13 cellular contexts compared by ENCODE assay signal in genomic region chr1:51504806-51505525, GRCh38. TPM values are rescaled to one million over a fixed set of nuclear protein-coding genes. Genes with fewer than 3 reads are reported as not detected.
A peak's percentile ranks its signal among the peaks of the same experiment; 100 is the strongest.
DNase-seq lines count a peak whose midpoint lies in the region; ATAC-seq, FAIRE-seq and TF ChIP-seq lines count a peak whose summit lies in the region.
"Had no signal": no experiment of that assay in that cellular context is flagged by ENCODE, and none has a peak within 500 bp of the region (broad histone marks: within the 10 kb centered on the region; RNA-seq: fewer than 3 reads in every experiment).

No MANE protein-coding gene starts in this region.

- H3K4me1 Mint-ChIP-seq in activated CD4-positive, alpha-beta T cell treated with anti-CD3 and anti-CD28 coated beads for 36 hours: peaks cover 63% of the 10 kb centered on the region

- H3K27ac ChIP-seq in HepG2 (ENCODE audit: extremely low read length, insufficient read depth, low read length): no peak overlapping the region
- H3K27ac ChIP-seq: VCaP had no signal

- in situ Hi-C loops in HepG2 (cut with HindIII; ENCODE audit: extremely low pct_ligation_motif_present, low pct_unique_long_range_greater_than_20kb): no loop called here

- POLR2A ChIA-PET in activated CD4-positive, alpha-beta T cell treated with anti-CD3 and anti-CD28 coated beads for 36 hours (lab: Charles Lee): interaction anchor here (0.7 kb wide), 2 partner anchors 54 to 226 kb away, joined by 3 to 4 read pairs; no protein-coding TSS in a partner anchor
- POLR2A ChIA-PET in HepG2 (lab: Yijun Ruan, JAX): no interaction called here

- peaks cover 24% of the 10 kb centered on the region for H3K36me3 Mint-ChIP-seq in activated CD4-positive, alpha-beta T cell treated with anti-CD3 and anti-CD28 coated beads for 36 hours (ENCODE audit: low read depth)

- no peak overlapping the region for H3K4me3 Mint-ChIP-seq in activated CD4-positive, alpha-beta T cell treated with anti-CD3 and anti-CD28 coated beads for 36 hours

- 84% methylated on average over 11 of the region's 11 CpGs for WGBS in HepG2 (ENCODE audit: low lambda C conversion rate)

- intact Hi-C loops in activated CD4-positive, alpha-beta T cell treated with anti-CD3 and anti-CD28 coated beads for 36 hours (cut with DNase I, micrococcal nuclease): loop anchor here in 1 of 2 experiments (2.0 kb wide), 1 partner anchor 14 kb away; the partner anchor contains the start of gene EPS15
- intact Hi-C loops in HepG2 (cut with micrococcal nuclease; ENCODE audit: unreplicated experiment): no loop called here

- no peak for TF ChIP-seq CTCF in HepG2 (CRISPR knock-in tag; IDR thresholded peaks at IDR 0.05)
- no peak for TF ChIP-seq CTCF in omental fat pad (IDR thresholded peaks at IDR 0.05)

- H3K4me3 ChIP-seq in HepG2 (replicated peaks in 1 of 3; ENCODE audit: insufficient read depth in 1 of 3, low read depth in 2 of 3, low read length in 3 of 3): no peak overlapping the region
- H3K4me3 ChIP-seq: tibial nerve had no signal

- DNase-seq in activated CD4-positive, alpha-beta T cell treated with anti-CD3 and anti-CD28 coated beads for 36 hours: peak; percentile 45
- DNase-seq in activated CD4-positive, alpha-beta T cell treated with anti-CD3 and anti-CD28 coated beads for 4 hours: no peak
- DNase-seq in HepG2 (ENCODE audit: low spot score) (peak; percentile 7), omental fat pad (ENCODE audit: low spot score) (no peak), EL (no peak)
- DNase-seq: foreskin fibroblast, GF-D8, NCI-H1048 had no signal

- H3K9me3 ChIP-seq in HepG2 (ENCODE audit: low read length): no peaks in the 10 kb centered on the region
- H3K9me3 ChIP-seq: tibial nerve had no signal

- FAIRE-seq in HepG2 (lab: Jason Lieb, UNC): no peak

- H3K27me3 Mint-ChIP-seq in activated CD4-positive, alpha-beta T cell treated with anti-CD3 and anti-CD28 coated beads for 36 hours: no peaks in the 10 kb centered on the region

- H3K4me2 ChIP-seq in HepG2 (ENCODE audit: low read depth, low read length): no peak overlapping the region

- no peak overlapping the region for H3K9ac ChIP-seq in HepG2 (ENCODE audit: insufficient read depth, low read depth, low read length)

- H3K36me3 ChIP-seq in HepG2 (replicated peaks in 1 of 2; ENCODE audit: control insufficient read depth in 1 of 2, insufficient read depth in 2 of 2, low read length in 2 of 2): 0 out of 5 replicates have a peak, but pooled peaks cover 2 to 3% of the 10 kb centered on the region in 2 experiments

- H3K79me2 ChIP-seq in HepG2 (ENCODE audit: insufficient read depth, low read length): peaks cover 51% of the 10 kb centered on the region

- no peaks in the 10 kb centered on the region for H3K27me3 ChIP-seq in HepG2 (ENCODE audit: control insufficient read depth in 1 of 2, insufficient read depth in 2 of 2, low read length in 2 of 2)
- H3K27me3 ChIP-seq: tibial nerve had no signal

- CTCF ChIA-PET in activated CD4-positive, alpha-beta T cell treated with anti-CD3 and anti-CD28 coated beads for 36 hours (lab: Charles Lee): interaction anchor here (0.7 to 1.2 kb wide), 3 partner anchors 13 to 29 kb away, joined by 3 to 4 read pairs (median 4); no protein-coding TSS in a partner anchor
- CTCF ChIA-PET in HepG2 (lab: Yijun Ruan, JAX; ENCODE audit: low intra/inter-chr PET ratio, low total read pairs): no interaction called here

- TF ChIP-seq EP300 in HepG2 (IDR thresholded peaks at IDR 0.05; ENCODE audit: low read depth in 2 of 2, low read length in 2 of 2) (no peak), HepG2 (CRISPR knock-in tag; IDR thresholded peaks at IDR 0.05; ENCODE audit: borderline replicate concordance) (no peak)

- no TSS peak for BruUV-seq in HepG2 (replicated peaks; lab: Mats Ljungman, UMichigan)

- no peak for TF ChIP-seq POLR2A in HepG2 (IDR thresholded peaks at IDR 0.05; ENCODE audit: insufficient read depth in 1 of 2, low read depth in 2 of 2, low read length in 2 of 2)

- no peak overlapping the region for H2AFZ ChIP-seq in HepG2 (ENCODE audit: low read length)

- H4K20me1 ChIP-seq in HepG2 (ENCODE audit: insufficient read depth, low read length): peaks cover under 1% of the 10 kb centered on the region

- peak; percentile 72 for ATAC-seq in activated CD4-positive, alpha-beta T cell treated with anti-CD3 and anti-CD28 coated beads for 36 hours
- ATAC-seq in GM21390 (IDR thresholded peaks at IDR 0.05; ENCODE audit: unreplicated experiment) (peak; percentile 32), HG03460 (IDR thresholded peaks at IDR 0.05; ENCODE audit: unreplicated experiment) (peak; percentile 49), HepG2 (no peak), omental fat pad (ENCODE audit: low FRiP score) (no peak), HG03095 (IDR thresholded peaks at IDR 0.05; ENCODE audit: unreplicated experiment) (no peak)

- H3K4me1 ChIP-seq in HepG2 (ENCODE audit: insufficient read depth, low read length): peaks cover 17% of the 10 kb centered on the region

- no peak for TF ChIP-seq RAD21 in HepG2 (CRISPR knock-in tag; IDR thresholded peaks at IDR 0.05)

- no peaks in the 10 kb centered on the region for H3K9me3 Mint-ChIP-seq in activated CD4-positive, alpha-beta T cell treated with anti-CD3 and anti-CD28 coated beads for 36 hours (ENCODE audit: low read depth)

- peak overlapping the region; percentile 4 for H3K27ac Mint-ChIP-seq in activated CD4-positive, alpha-beta T cell treated with anti-CD3 and anti-CD28 coated beads for 36 hours

TF ChIP-seq in HepG2, 621 proteins besides CTCF, POLR2A, EP300 and RAD21:
- peak; percentile 60; the same call in 1 of the 2 replicates for TF ChIP-seq ZNF362 (CRISPR knock-in tag; IDR thresholded peaks at IDR 0.05; ENCODE audit: borderline replicate concordance)
- TF ChIP-seq CEBPB (IDR thresholded peaks at IDR 0.05; ENCODE audit: borderline replicate concordance, low read depth, low read length): peak; percentile 54; the same call in 1 of the 2 replicates
- no peak for TF ChIP-seq RORA (CRISPR knock-in tag; IDR thresholded peaks at IDR 0.05)
- TF ChIP-seq CEBPG (CRISPR knock-in tag; IDR thresholded peaks at IDR 0.05): peak; percentile 37; the same call in 1 of the 2 replicates
- TF ChIP-seq ZNF577 (CRISPR knock-in tag; IDR thresholded peaks at IDR 0.05; ENCODE audit: borderline replicate concordance, low read depth): no peak
TF ChIP-seq in HepG2: peak in this region for 3.

RNA-seq across cellular contexts. Expression of gene EPS15, which starts 14.1 kb away (rescaled TPM):
- total RNA-seq in activated CD4-positive, alpha-beta T cell treated with anti-CD3 and anti-CD28 coated beads for 36 hours: 10 to 100 TPM; 59.6 to 61.6 TPM
- 19.3 and 33.6 TPM in 2 replicates for total RNA-seq in HepG2 (2016; rRNA removed; fragmentation: Illumina TruSeq; extraction: Trizol)
- total RNA-seq in HepG2 (2016; cell fraction: cytosol; rRNA removed; fragmentation: Illumina TruSeq; extraction: Trizol; ENCODE audit: low read depth): 18.9 and 24.9 TPM in 2 replicates
- total RNA-seq in HepG2 (2016; cell fraction: insoluble cytoplasmic fraction; rRNA removed; fragmentation: Illumina TruSeq; extraction: Trizol): 18.3 and 30.7 TPM in 2 replicates
- total RNA-seq in HepG2 (2016; cell fraction: membrane; rRNA removed; fragmentation: Illumina TruSeq; extraction: Trizol): 20.2 and 23.7 TPM in 2 replicates
- total RNA-seq in HepG2 (2016; cell fraction: nucleus; rRNA removed; fragmentation: Illumina TruSeq; extraction: Trizol): 19.4 and 20.2 TPM in 2 replicates
- 13.5 and 14.3 TPM in 2 replicates for polyA plus RNA-seq in HepG2 (2011; rRNA removed)
- polyA plus RNA-seq in HepG2 (2011; cell fraction: cytosol; rRNA removed): 6.6 and 11.7 TPM in 2 replicates
- polyA plus RNA-seq in HepG2 (2011; cell fraction: nucleus; rRNA removed): 11.1 and 13.7 TPM in 2 replicates
- 17.2 and 18.4 TPM in 2 replicates for polyA plus RNA-seq in HepG2 (2012)
- polyA plus RNA-seq in HepG2 (2016; cell fraction: cytosol; fragmentation: Illumina TruSeq; extraction: Trizol; ENCODE audit: low read depth): 1.9 and 2.1 TPM in 2 replicates
- polyA plus RNA-seq in HepG2 (2016; cell fraction: insoluble cytoplasmic fraction; fragmentation: Illumina TruSeq; extraction: Trizol; ENCODE audit: low read depth): 22.3 and 23.1 TPM in 2 replicates
- polyA plus RNA-seq in HepG2 (2016; cell fraction: membrane; fragmentation: Illumina TruSeq; extraction: Trizol; ENCODE audit: low read depth): 7.0 and 7.5 TPM in 2 replicates
- polyA plus RNA-seq in HepG2 (2016; cell fraction: nucleus; fragmentation: Illumina TruSeq; extraction: Trizol; ENCODE audit: insufficient read depth, low read depth): 18.0 and 18.2 TPM in 2 replicates
- polyA minus RNA-seq in HepG2 (2011; rRNA and poly(A)+ RNA removed; ENCODE audit: low replicate concordance): 20.3 and 23.0 TPM in 2 replicates
- polyA minus RNA-seq in HepG2 (2011; cell fraction: cytosol; rRNA and poly(A)+ RNA removed): 28.8 and 39.2 TPM in 2 replicates
- 39.4 and 39.5 TPM in 2 replicates for polyA minus RNA-seq in HepG2 (2011; cell fraction: nucleus; rRNA and poly(A)+ RNA removed)
- 100 to 1,000 TPM in 1 of 4 donors, 10 to 100 TPM in 3; 83.1 to 186 (median 92.9) TPM for total RNA-seq in omental fat pad

Comparison
In these comparisons a context has a peak if more than half of its experiments do, and no peak if none do; other contexts are left out.
1. DNase-seq: peak in activated CD4-positive, alpha-beta T cell treated with anti-CD3 and anti-CD28 coated beads for 36 hours (single experiment) and HepG2 (single experiment); none in activated CD4-positive, alpha-beta T cell treated with anti-CD3 and anti-CD28 coated beads for 4 hours (0 of 2), omental fat pad (single experiment) and EL (single experiment).
2. ATAC-seq: peak in activated CD4-positive, alpha-beta T cell treated with anti-CD3 and anti-CD28 coated beads for 36 hours (single experiment), GM21390 (single experiment) and HG03460 (single experiment); none in HepG2 (single experiment), omental fat pad (single experiment) and HG03095 (single experiment).